ENCODE assay signal across 1 cellular context in genomic region chr11:76208829-76209670, GRCh38.
A peak's percentile ranks its signal among the peaks of the same experiment; 100 is the strongest.
TF ChIP-seq lines count a peak whose summit lies in the region.

No MANE protein-coding gene starts in this region.

TF ChIP-seq in GM12878, 131 proteins besides CTCF, POLR2A, EP300 and RAD21 (continued from another document):
- TF ChIP-seq YY1 (IDR thresholded peaks at IDR 0.05; ENCODE audit: low read depth, low read length) = 0 out of 2 replicates have a peak, but pooled peaks have one; percentile 36
- TF ChIP-seq BACH1 (IDR thresholded peaks at IDR 0.05; ENCODE audit: borderline replicate concordance) = peak; percentile 47; the same call in 1 of the 2 replicates
- TF ChIP-seq TCF12 (IDR thresholded peaks at IDR 0.05; ENCODE audit: low read depth, low read length) = no peak
- TF ChIP-seq IKZF1 (conservative IDR thresholded peaks at IDR 0.05) = peak; percentile 34; the same call in 1 of the 2 replicates
- peak; percentile 59 for TF ChIP-seq SMC3 (IDR thresholded peaks at IDR 0.05; ENCODE audit: borderline replicate concordance, low read length)
- TF ChIP-seq CREM (IDR thresholded peaks at IDR 0.05; ENCODE audit: low read depth) = 0 out of 2 replicates have a peak, but pooled peaks have one; percentile 10
- TF ChIP-seq RB1 (IDR thresholded peaks at IDR 0.05; ENCODE audit: borderline replicate concordance) = 0 out of 2 replicates have a peak, but pooled peaks have one; percentile 40
- TF ChIP-seq MYC (IDR thresholded peaks at IDR 0.05; ENCODE audit: insufficient read depth, insufficient read length, insufficient replicate concordance, low read length, severe bottlenecking) = no peak
- peak; percentile 64 for TF ChIP-seq NR2C1 (IDR thresholded peaks at IDR 0.05)
